In genomic region chr15:62494144-62494543, GRCh38 we compare ENCODE assay signal across 13 cellular contexts.
"Had no signal": no experiment of that assay in that cellular context is flagged by ENCODE, and none has a peak within 500 bp of the region (broad histone marks: within the 10 kb centered on the region; RNA-seq: fewer than 3 reads in every experiment).

No MANE protein-coding gene starts in this region.

- H3K4me1 Mint-ChIP-seq: activated CD8-positive, alpha-beta memory T cell treated with anti-CD3 and anti-CD28 coated beads, Interleukin-2, amount 10 ng/mL, durations not matched to agents 7 days and 5 days had no signal

- DNase-seq: activated CD4-positive, alpha-beta T cell treated with anti-CD3 and anti-CD28 coated beads for 1 hour; activated CD4-positive, alpha-beta T cell treated with anti-CD3 and anti-CD28 coated beads, Interleukin-2, amount 50 U/mL, for 48 hours; activated CD8-positive, alpha-beta memory T cell treated with anti-CD3 and anti-CD28 coated beads, Interleukin-2, amount 10 ng/mL, durations not matched to agents 7 days and 5 days; activated gamma-delta T cell; activated T-cell treated with anti-CD3 and anti-CD28 coated beads, Interleukin-2, amount 50 U/mL, for 4 hours; esophagus squamous epithelium; foreskin keratinocyte; stomach; uterus had no signal

- H3K4me3 Mint-ChIP-seq: activated CD8-positive, alpha-beta memory T cell treated with anti-CD3 and anti-CD28 coated beads, Interleukin-2, amount 10 ng/mL, durations not matched to agents 7 days and 5 days; activated naive CD8-positive, alpha-beta T cell; activated T-cell treated with anti-CD3 and anti-CD28 coated beads, Interleukin-2, amount 50 U/mL, for 4 hours had no signal

- H3K27ac Mint-ChIP-seq: activated CD8-positive, alpha-beta memory T cell treated with anti-CD3 and anti-CD28 coated beads, Interleukin-2, amount 10 ng/mL, durations not matched to agents 7 days and 5 days; activated naive CD8-positive, alpha-beta T cell had no signal

- H3K9me3 Mint-ChIP-seq: activated T-cell treated with anti-CD3 and anti-CD28 coated beads, Interleukin-2, amount 50 U/mL, for 4 hours had no signal

- ATAC-seq: activated CD8-positive, alpha-beta memory T cell treated with anti-CD3 and anti-CD28 coated beads, Interleukin-2, amount 10 ng/mL, durations not matched to agents 7 days and 5 days; activated T-cell treated with anti-CD3 and anti-CD28 coated beads, Interleukin-2, amount 50 U/mL, for 4 hours; foreskin keratinocyte; left lobe of liver had no signal

- H3K4me1 ChIP-seq: foreskin keratinocyte, uterus had no signal

- H3K36me3 Mint-ChIP-seq: activated CD8-positive, alpha-beta memory T cell treated with anti-CD3 and anti-CD28 coated beads, Interleukin-2, amount 10 ng/mL, durations not matched to agents 7 days and 5 days; activated naive CD8-positive, alpha-beta T cell had no signal

- H3K9me3 ChIP-seq: esophagus squamous epithelium, neutrophil, stomach, uterus had no signal

- H3K27me3 ChIP-seq: esophagus squamous epithelium, foreskin keratinocyte, neutrophil, stomach, uterus had no signal

- H3K27me3 Mint-ChIP-seq: activated naive CD8-positive, alpha-beta T cell had no signal

- H3K36me3 ChIP-seq: esophagus squamous epithelium, neutrophil, stomach, uterus had no signal

- H3K4me3 ChIP-seq: esophagus squamous epithelium, skin epidermis, stomach, uterus had no signal

- H3K27ac ChIP-seq: foreskin keratinocyte, neutrophil, skin epidermis had no signal
